In genomic region chr3:168021737-168022450, GRCh38 we compare ENCODE assay signal across 1 cellular context.
TF ChIP-seq lines count a peak whose summit lies in the region.

No MANE protein-coding gene starts in this region.

TF ChIP-seq in HepG2, 621 proteins besides CTCF, POLR2A, EP300 and RAD21 (continued from another document):
- TF ChIP-seq STAT5B (CRISPR knock-in tag; IDR thresholded peaks at IDR 0.05) = no peak
- TF ChIP-seq SP5 (CRISPR knock-in tag; IDR thresholded peaks at IDR 0.05; ENCODE audit: borderline replicate concordance, low read depth) = no peak
- TF ChIP-seq ELF1 (CRISPR knock-in tag; IDR thresholded peaks at IDR 0.05) = no peak
- no peak for TF ChIP-seq ZNF710 (CRISPR knock-in tag; IDR thresholded peaks at IDR 0.05; ENCODE audit: borderline replicate concordance)
